Comparison of ENCODE assay signal across 8 cellular contexts in the genomic region with DNA sequence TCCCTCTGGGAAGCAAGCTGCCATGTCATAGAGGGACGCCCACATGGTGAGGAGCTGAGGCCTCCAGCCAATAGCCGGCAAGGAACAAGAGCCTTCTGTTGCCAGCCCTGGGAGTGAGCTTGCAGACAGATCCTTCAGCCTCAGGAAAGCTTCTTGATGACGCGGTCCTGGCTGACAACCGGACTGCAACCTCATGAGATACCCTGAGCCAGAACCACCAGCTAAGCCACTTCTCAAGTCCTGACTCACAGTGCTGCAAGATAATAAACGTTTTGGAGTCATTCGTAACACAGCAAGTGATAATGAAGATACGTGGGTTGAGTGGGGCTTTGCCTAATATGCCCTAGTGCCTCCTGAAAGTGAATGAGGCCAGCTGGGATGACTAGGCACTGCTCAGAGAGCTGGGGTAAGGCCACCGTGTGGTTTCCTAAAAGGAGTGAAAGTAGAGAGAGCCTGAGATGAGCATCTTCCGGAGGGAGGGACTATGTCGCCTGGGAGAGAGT. TPM values are rescaled to one million over a fixed set of nuclear protein-coding genes. Genes with fewer than 3 reads are reported as not detected.
DNase-seq lines count a peak whose midpoint lies in the region; ATAC-seq and TF ChIP-seq lines count a peak whose summit lies in the region.

No MANE protein-coding gene starts in this region.

- H3K27me3 ChIP-seq in endodermal cell (ENCODE audit: control insufficient read depth, insufficient read depth, low read length, poor library complexity, severe bottlenecking) = no peaks in the 10 kb centered on the region
- H3K27me3 ChIP-seq in naive thymus-derived CD4-positive, alpha-beta T cell (ENCODE audit: control insufficient read depth in 2 of 2, insufficient read depth in 2 of 2, low read length in 2 of 2) = no peaks in the 10 kb centered on the region

- no peaks in the 10 kb centered on the region for H3K9me3 ChIP-seq in endodermal cell (ENCODE audit: control insufficient read depth, low read length)
- H3K9me3 ChIP-seq in naive thymus-derived CD4-positive, alpha-beta T cell (ENCODE audit: control insufficient read depth in 2 of 3, low read length in 3 of 3) = no peaks in the 10 kb centered on the region

- H3K27me3 Mint-ChIP-seq in endodermal cell (ENCODE audit: insufficient read depth) = peaks cover 2% of the 10 kb centered on the region
- peaks cover 0 to 19% (median 3%) of the 10 kb centered on the region in 5 donors for H3K27me3 Mint-ChIP-seq in naive thymus-derived CD4-positive, alpha-beta T cell

- WGBS in endodermal cell (ENCODE audit: insufficient coverage in 1 of 2, insufficient read length in 1 of 2), 2 experiments = 69 to 77% methylated on average over 10 to 11 of the region's 11 CpGs

- no peaks in the 10 kb centered on the region for H3K36me3 Mint-ChIP-seq in endodermal cell (ENCODE audit: low read depth)
- no peaks in the 10 kb centered on the region for H3K36me3 Mint-ChIP-seq in naive thymus-derived CD4-positive, alpha-beta T cell

- peak; percentile 97 for ATAC-seq in GM18519 (IDR thresholded peaks at IDR 0.05; ENCODE audit: low FRiP score, unreplicated experiment)
- peak; percentile 96 for ATAC-seq in HG02981 (IDR thresholded peaks at IDR 0.05; ENCODE audit: unreplicated experiment)
- ATAC-seq in naive thymus-derived CD4-positive, alpha-beta T cell = peak; percentile 77

- no peaks in the 10 kb centered on the region for H3K36me3 ChIP-seq in endodermal cell (ENCODE audit: control insufficient read depth, insufficient read depth, low read length)
- no peaks in the 10 kb centered on the region for H3K36me3 ChIP-seq in naive thymus-derived CD4-positive, alpha-beta T cell (ENCODE audit: control insufficient read depth in 2 of 3, insufficient read depth in 3 of 3, low read length in 3 of 3)

- TF ChIP-seq CTCF in 22Rv1 (IDR thresholded peaks at IDR 0.05) (no peak), endodermal cell (conservative IDR thresholded peaks at IDR 0.05) (no peak)

- peaks cover 9% of the 10 kb centered on the region for H3K4me1 Mint-ChIP-seq in endodermal cell
- H3K4me1 Mint-ChIP-seq in naive thymus-derived CD4-positive, alpha-beta T cell = peaks cover 0 to 7% (median 5%) of the 10 kb centered on the region in 7 donors

- H3K4me3 Mint-ChIP-seq in endodermal cell = no peak overlapping the region
- no peak overlapping the region for H3K4me3 Mint-ChIP-seq in naive thymus-derived CD4-positive, alpha-beta T cell

- no peaks in the 10 kb centered on the region for H3K4me1 ChIP-seq in endodermal cell (ENCODE audit: control insufficient read depth, insufficient read depth, low read length)
- no peaks in the 10 kb centered on the region for H3K4me1 ChIP-seq in naive thymus-derived CD4-positive, alpha-beta T cell (ENCODE audit: control insufficient read depth in 2 of 2, insufficient read depth in 2 of 2, low read length in 2 of 2)

- H3K27ac ChIP-seq in 22Rv1 (peak overlapping the region; percentile 72), endodermal cell (ENCODE audit: low read depth, low read length) (no peak overlapping the region)
- H3K27ac ChIP-seq in naive thymus-derived CD4-positive, alpha-beta T cell (ENCODE audit: low read depth, low read length) = no peak overlapping the region

- POLR2A ChIA-PET in naive thymus-derived CD4-positive, alpha-beta T cell (lab: Charles Lee) = no interaction called here

- no peak overlapping the region for H3K4me3 ChIP-seq in endodermal cell (ENCODE audit: low read length)
- H3K4me3 ChIP-seq in naive thymus-derived CD4-positive, alpha-beta T cell (ENCODE audit: low read length) = no peak overlapping the region

- intact Hi-C loops in naive thymus-derived CD4-positive, alpha-beta T cell (cut with micrococcal nuclease) = no loop called here

- H3K9me3 Mint-ChIP-seq in endodermal cell = no peaks in the 10 kb centered on the region
- peaks cover 0 to 2% (median 0%) of the 10 kb centered on the region in 11 donors for H3K9me3 Mint-ChIP-seq in naive thymus-derived CD4-positive, alpha-beta T cell

- CTCF ChIA-PET in naive thymus-derived CD4-positive, alpha-beta T cell (lab: Charles Lee) = no interaction called here

- DNase-seq in SHP77 treated with DMSO at 0.1 percent for 48 hours (lab: John Stamatoyannopoulos, UW) = peak; percentile 81
- DNase-seq in endodermal cell = peak; percentile 92
- DNase-seq in naive thymus-derived CD4-positive, alpha-beta T cell = peak in 1 of 9 donors; percentile 23
- DNase-seq in ureter (ENCODE audit: low spot score) = peak; percentile 56
- no peak for DNase-seq in activated CD4-positive, alpha-beta T cell treated with anti-CD3 and anti-CD28 coated beads, Interleukin-2, amount 50 U/mL, for 4 hours

- no peak overlapping the region for H3K9ac ChIP-seq in endodermal cell (ENCODE audit: extremely low read depth, low read length, poor library complexity, severe bottlenecking)

- peak overlapping the region; percentile 36 for H3K27ac Mint-ChIP-seq in endodermal cell
- H3K27ac Mint-ChIP-seq in naive thymus-derived CD4-positive, alpha-beta T cell = peak overlapping the region in 2 of 9 donors; percentile 4 to 21

RNA-seq across cellular contexts. Expression of a gene that starts 53.8 kb away (rescaled TPM):
- total RNA-seq in endodermal cell (1 to 10 TPM; 9.2 to 9.5 TPM), ureter (25.8 TPM)
- 13.3 TPM for polyA plus RNA-seq in endodermal cell (2013, experiment 1 of 2)
- 13.5 TPM for polyA plus RNA-seq in endodermal cell (2013, experiment 2 of 2)
- total RNA-seq in naive thymus-derived CD4-positive, alpha-beta T cell = 10 to 100 TPM; 11.9 to 37.1 (median 26.9) TPM
- polyA plus RNA-seq in naive thymus-derived CD4-positive, alpha-beta T cell = 1 to 10 TPM; 5.6 TPM

Comparison
In these comparisons a context has a peak if more than half of its experiments do, and no peak if none do; other contexts are left out.
1. DNase-seq: peak in SHP77 treated with DMSO at 0.1 percent for 48 hours (single experiment), endodermal cell (single experiment) and ureter (single experiment); none in activated CD4-positive, alpha-beta T cell treated with anti-CD3 and anti-CD28 coated beads, Interleukin-2, amount 50 U/mL, for 4 hours (0 of 2).
2. Peak in every context shown above with its lines, with median percentiles within 50 percentile points of each other: ATAC-seq.